Comparison of ENCODE assay signal across 11 cellular contexts in genomic region chr1:11563560-11564069, GRCh38.
DNase-seq lines count a peak whose midpoint lies in the region; ATAC-seq and TF ChIP-seq lines count a peak whose summit lies in the region.
"Had no signal": no experiment of that assay in that cellular context is flagged by ENCODE, and none has a peak within 500 bp of the region (broad histone marks: within the 10 kb centered on the region; RNA-seq: fewer than 3 reads in every experiment).

No MANE protein-coding gene starts in this region.

- H3K4me1 Mint-ChIP-seq in memory B cell: peaks cover 6% of the 10 kb centered on the region

- TF ChIP-seq POLR2A in GM18505 (IDR thresholded peaks at IDR 0.05; ENCODE audit: borderline replicate concordance, extremely low read depth, insufficient read depth, insufficient read length): no peak

- peaks cover 23% of the 10 kb centered on the region for H3K27me3 Mint-ChIP-seq in memory B cell

- no peak overlapping the region for H3K4me3 Mint-ChIP-seq in memory B cell
- H3K4me3 Mint-ChIP-seq: HFFc6 had no signal

- no peaks in the 10 kb centered on the region for H3K9me3 Mint-ChIP-seq in memory B cell
- H3K9me3 Mint-ChIP-seq: HFFc6 had no signal

- ATAC-seq in memory B cell (ENCODE audit: low read depth) (peak; percentile 87), HG03139 (IDR thresholded peaks at IDR 0.05; ENCODE audit: unreplicated experiment) (no peak), Right ventricle myocardium superior (ENCODE audit: poor library complexity) (no peak), GM18505 (IDR thresholded peaks at IDR 0.05; ENCODE audit: unreplicated experiment) (no peak)

- DNase-seq in GDM1 (lab: John Stamatoyannopoulos, UW) (peak; percentile 23), NCI-H146 treated with DMSO at 0.1 percent for 48 hours (lab: John Stamatoyannopoulos, UW; ENCODE audit: unreplicated experiment) (peak; percentile 48), SKM-1 treated with dmso at 0.1 percent for 144 hours (lab: John Stamatoyannopoulos, UW; ENCODE audit: unreplicated experiment) (peak; percentile 19), memory B cell (ENCODE audit: low spot score in 2 of 2) (peak; percentile 14 to 19), Right ventricle myocardium superior (no peak), amygdala (lab: John Stamatoyannopoulos, UW) (no peak)
- DNase-seq: activated effector memory CD4-positive, alpha-beta T cell treated with Interleukin-2 at 50 U/mL for 16 hours; HFFc6; occipital lobe had no signal

- no peak overlapping the region for H3K27ac Mint-ChIP-seq in memory B cell
- H3K27ac Mint-ChIP-seq: HFFc6 had no signal

- intact Hi-C loops in Right ventricle myocardium superior (cut with DNase I): no loop called here

- peaks cover 1% of the 10 kb centered on the region for H3K36me3 Mint-ChIP-seq in memory B cell

Comparison
In these comparisons a context has a peak if more than half of its experiments do, and no peak if none do; other contexts are left out.
1. DNase-seq: peak in GDM1 (single experiment), NCI-H146 treated with DMSO at 0.1 percent for 48 hours (single experiment), SKM-1 treated with dmso at 0.1 percent for 144 hours (single experiment) and memory B cell (2 of 2); none in Right ventricle myocardium superior (single experiment) and amygdala (0 of 56).